In genomic region chr20:63898882-63899558, GRCh38 we compare ENCODE assay signal across 1 cellular context.
TF ChIP-seq lines count a peak whose summit lies in the region.

No MANE protein-coding gene starts in this region.

TF ChIP-seq in GM23338, 12 proteins besides CTCF, POLR2A, EP300 and RAD21:
- TF ChIP-seq, protein P1, sequence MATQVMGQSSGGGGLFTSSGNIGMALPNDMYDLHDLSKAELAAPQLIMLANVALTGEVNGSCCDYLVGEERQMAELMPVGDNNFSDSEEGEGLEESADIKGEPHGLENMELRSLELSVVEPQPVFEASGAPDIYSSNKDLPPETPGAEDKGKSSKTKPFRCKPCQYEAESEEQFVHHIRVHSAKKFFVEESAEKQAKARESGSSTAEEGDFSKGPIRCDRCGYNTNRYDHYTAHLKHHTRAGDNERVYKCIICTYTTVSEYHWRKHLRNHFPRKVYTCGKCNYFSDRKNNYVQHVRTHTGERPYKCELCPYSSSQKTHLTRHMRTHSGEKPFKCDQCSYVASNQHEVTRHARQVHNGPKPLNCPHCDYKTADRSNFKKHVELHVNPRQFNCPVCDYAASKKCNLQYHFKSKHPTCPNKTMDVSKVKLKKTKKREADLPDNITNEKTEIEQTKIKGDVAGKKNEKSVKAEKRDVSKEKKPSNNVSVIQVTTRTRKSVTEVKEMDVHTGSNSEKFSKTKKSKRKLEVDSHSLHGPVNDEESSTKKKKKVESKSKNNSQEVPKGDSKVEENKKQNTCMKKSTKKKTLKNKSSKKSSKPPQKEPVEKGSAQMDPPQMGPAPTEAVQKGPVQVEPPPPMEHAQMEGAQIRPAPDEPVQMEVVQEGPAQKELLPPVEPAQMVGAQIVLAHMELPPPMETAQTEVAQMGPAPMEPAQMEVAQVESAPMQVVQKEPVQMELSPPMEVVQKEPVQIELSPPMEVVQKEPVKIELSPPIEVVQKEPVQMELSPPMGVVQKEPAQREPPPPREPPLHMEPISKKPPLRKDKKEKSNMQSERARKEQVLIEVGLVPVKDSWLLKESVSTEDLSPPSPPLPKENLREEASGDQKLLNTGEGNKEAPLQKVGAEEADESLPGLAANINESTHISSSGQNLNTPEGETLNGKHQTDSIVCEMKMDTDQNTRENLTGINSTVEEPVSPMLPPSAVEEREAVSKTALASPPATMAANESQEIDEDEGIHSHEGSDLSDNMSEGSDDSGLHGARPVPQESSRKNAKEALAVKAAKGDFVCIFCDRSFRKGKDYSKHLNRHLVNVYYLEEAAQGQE (IDR thresholded peaks at IDR 0.05; ENCODE audit: unreplicated experiment): no peak
- TF ChIP-seq, protein P2, sequence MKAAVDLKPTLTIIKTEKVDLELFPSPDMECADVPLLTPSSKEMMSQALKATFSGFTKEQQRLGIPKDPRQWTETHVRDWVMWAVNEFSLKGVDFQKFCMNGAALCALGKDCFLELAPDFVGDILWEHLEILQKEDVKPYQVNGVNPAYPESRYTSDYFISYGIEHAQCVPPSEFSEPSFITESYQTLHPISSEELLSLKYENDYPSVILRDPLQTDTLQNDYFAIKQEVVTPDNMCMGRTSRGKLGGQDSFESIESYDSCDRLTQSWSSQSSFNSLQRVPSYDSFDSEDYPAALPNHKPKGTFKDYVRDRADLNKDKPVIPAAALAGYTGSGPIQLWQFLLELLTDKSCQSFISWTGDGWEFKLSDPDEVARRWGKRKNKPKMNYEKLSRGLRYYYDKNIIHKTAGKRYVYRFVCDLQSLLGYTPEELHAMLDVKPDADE (IDR thresholded peaks at IDR 0.05): no peak
- TF ChIP-seq STAT1 (IDR thresholded peaks at IDR 0.05; ENCODE audit: unreplicated experiment) (no peak), JUNB (IDR thresholded peaks at IDR 0.05; ENCODE audit: unreplicated experiment) (no peak)
TF ChIP-seq in GM23338: peak in this region for 0.
